Comparison of ENCODE assay signal across 8 cellular contexts in the genomic region with DNA sequence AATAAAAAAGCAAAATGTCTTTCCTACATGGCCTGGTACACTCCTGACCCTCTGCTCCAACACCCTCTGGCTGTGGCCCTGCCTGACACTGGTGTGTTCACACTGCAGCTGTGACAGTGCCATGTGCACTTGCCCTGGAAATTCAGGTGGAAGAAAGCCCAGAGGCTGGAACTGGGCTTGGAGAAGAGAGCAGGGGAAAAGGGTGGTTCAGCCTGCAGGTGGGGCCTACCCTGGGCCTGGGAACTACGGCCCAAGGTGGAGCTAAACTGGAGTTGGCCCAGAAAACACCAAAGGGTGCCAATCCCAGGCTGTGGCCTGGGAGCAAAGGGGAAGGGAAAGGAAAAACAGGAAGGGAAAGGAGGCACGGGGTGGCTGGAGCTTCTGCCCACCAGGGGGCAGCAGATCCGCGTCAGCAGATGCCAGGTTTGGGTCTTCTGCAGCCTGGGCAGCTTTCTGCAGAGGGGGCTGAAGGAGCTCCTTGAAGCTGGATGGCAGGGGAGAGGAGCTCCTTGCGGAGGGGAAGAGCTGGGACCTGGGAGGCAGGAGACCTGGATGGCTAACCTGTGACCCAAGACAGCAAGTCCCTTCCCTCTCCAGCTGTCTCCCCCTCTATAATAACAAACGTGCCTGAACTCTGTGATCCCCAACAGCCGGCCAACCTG. TPM values are rescaled to one million over a fixed set of nuclear protein-coding genes. Genes with fewer than 3 reads are reported as not detected.
A peak's percentile ranks its signal among the peaks of the same experiment; 100 is the strongest.
DNase-seq lines count a peak whose midpoint lies in the region; ATAC-seq and TF ChIP-seq lines count a peak whose summit lies in the region.

No MANE protein-coding gene starts in this region.

- H3K9me3 ChIP-seq in gastroesophageal sphincter = no peaks in the 10 kb centered on the region
- no peaks in the 10 kb centered on the region for H3K9me3 ChIP-seq in upper lobe of left lung

- ATAC-seq in gastroesophageal sphincter = peak; percentile 67
- peak; percentile 67 to 80 for ATAC-seq in upper lobe of left lung (ENCODE audit: low FRiP score in 2 of 2)

- H3K4me1 ChIP-seq in gastroesophageal sphincter = peaks cover 0 to 72% (median 22%) of the 10 kb centered on the region in 3 donors
- peaks cover 21 to 60% (median 57%) of the 10 kb centered on the region in 4 donors for H3K4me1 ChIP-seq in upper lobe of left lung

- H3K27ac ChIP-seq in RWPE1 (peak overlapping the region; percentile 79), gastroesophageal sphincter (peak overlapping the region in 3 of 4 donors; percentile 21 to 57 (median 53)), upper lobe of left lung (peak overlapping the region; percentile 19 to 67 (median 54))

- no peaks in the 10 kb centered on the region for H3K27me3 Mint-ChIP-seq in osteocyte (ENCODE audit: unreplicated experiment)

- no peak for TF ChIP-seq EP300 in gastroesophageal sphincter (IDR thresholded peaks at IDR 0.05)
- TF ChIP-seq EP300 in upper lobe of left lung (IDR thresholded peaks at IDR 0.05) = no peak

- POLR2A ChIA-PET in RWPE1 (lab: Yijun Ruan, JAX; ENCODE audit: low non-redundant PET) = interaction anchor here (1.7 kb wide), 1 partner anchor 16 kb away, joined by 6 read pairs; no protein-coding TSS in a partner anchor

- H3K27me3 ChIP-seq in gastroesophageal sphincter = no peaks in the 10 kb centered on the region
- no peaks in the 10 kb centered on the region for H3K27me3 ChIP-seq in upper lobe of left lung

- TF ChIP-seq CTCF in HFF-Myc (IDR thresholded peaks at IDR 0.05; ENCODE audit: low read depth, low read length, missing control alignments) (peak; percentile 95), RWPE1 (conservative IDR thresholded peaks at IDR 0.05; ENCODE audit: low read depth) (peak; percentile 96), gastroesophageal sphincter (IDR thresholded peaks at IDR 0.05) (peak in 3 of 4 experiments; percentile 84 to 95 (median 94)), osteocyte (IDR thresholded peaks at IDR 0.05) (peak; percentile 95), upper lobe of left lung (IDR thresholded peaks at IDR 0.05) (peak; percentile 83 to 93 (median 92))

- H3K4me3 Mint-ChIP-seq in osteocyte (ENCODE audit: unreplicated experiment) = no peak overlapping the region

- 0% methylated on average over 4 of the region's 7 CpGs; no CpG with 5 or more reads in 1 of the 2 donors for WGBS in gastroesophageal sphincter (ENCODE audit: low coverage in 1 of 2), 2 donors
- 7 to 13% methylated on average over 6 to 7 of the region's 7 CpGs for WGBS in upper lobe of left lung, 2 donors

- CTCF ChIA-PET in RWPE1 (lab: Yijun Ruan, JAX) = interaction anchor here (0.5 to 3.0 kb wide), 32 partner anchors 9 to 382 kb away, joined by 3 to 17 read pairs (median 4); a partner anchor contains a TSS

- peaks cover 13% of the 10 kb centered on the region for H3K4me1 Mint-ChIP-seq in osteocyte (ENCODE audit: unreplicated experiment)

- H3K36me3 Mint-ChIP-seq in osteocyte (ENCODE audit: unreplicated experiment) = peaks cover 12% of the 10 kb centered on the region

- H3K27ac Mint-ChIP-seq in osteocyte (ENCODE audit: unreplicated experiment) = peak overlapping the region; percentile 63

- H3K4me3 ChIP-seq in HFF-Myc (replicated peaks; ENCODE audit: low read depth, low read length) (no peak overlapping the region), gastroesophageal sphincter (no peak overlapping the region), upper lobe of left lung (no peak overlapping the region)

- H3K36me3 ChIP-seq in gastroesophageal sphincter (peaks cover 0 to 72% of the 10 kb centered on the region in 2 donors), upper lobe of left lung (peaks cover 21 to 69% (median 57%) of the 10 kb centered on the region in 4 donors)

- DNase-seq in DMS 273 treated with DMSO at 0.1 percent for 48 hours (lab: John Stamatoyannopoulos, UW) (peak; percentile 19), HFF-Myc (ENCODE audit: extremely low read depth, low read depth) (peak; percentile 39), RWPE1 (ENCODE audit: low spot score) (peak; percentile 77), osteocyte (ENCODE audit: extremely low spot score, unreplicated experiment) (peak; percentile 90), upper lobe of left lung (peak; percentile 70 to 86), mesenteric fat pad (ENCODE audit: low spot score) (no peak)
- DNase-seq in activated naive CD4-positive, alpha-beta T cell treated with Interleukin-2 at 50 U/mL for 16 hours = peak; percentile 76

- H3K9me3 Mint-ChIP-seq in osteocyte (ENCODE audit: unreplicated experiment) = no peaks in the 10 kb centered on the region

- TF ChIP-seq POLR2A in gastroesophageal sphincter (IDR thresholded peaks at IDR 0.05) (no peak), upper lobe of left lung (IDR thresholded peaks at IDR 0.05) (no peak)

RNA-seq across cellular contexts. Expression of a gene that starts 15.4 kb away (rescaled TPM):
- 10 to 100 TPM; 26.4 to 44.8 (median 41.4) TPM for total RNA-seq in gastroesophageal sphincter
- total RNA-seq in osteocyte = 43.2 and 47.4 TPM in 2 replicates
- total RNA-seq in upper lobe of left lung = 10 to 100 TPM; 29.7 to 42.6 (median 34.2) TPM
- 26.2 TPM for total RNA-seq in mesenteric fat pad

RNA-seq across cellular contexts. Expression of a gene that starts 18.3 kb away (rescaled TPM):
- 100 to 1,000 TPM in 1 of 4 donors, 10 to 100 TPM in 3; 43.3 to 112 (median 64.9) TPM for total RNA-seq in gastroesophageal sphincter
- 75.0 and 77.0 TPM in 2 replicates for total RNA-seq in osteocyte
- 100 to 1,000 TPM in 4 of 6 donors, 10 to 100 TPM in 2; 76.9 to 183 (median 113) TPM for total RNA-seq in upper lobe of left lung
- total RNA-seq in mesenteric fat pad = 107 TPM
